In genomic region chr7:111159426-111159825, GRCh38 we compare ENCODE assay signal across 20 cellular contexts.
A peak's percentile ranks its signal among the peaks of the same experiment; 100 is the strongest.
DNase-seq lines count a peak whose midpoint lies in the region; ATAC-seq and TF ChIP-seq lines count a peak whose summit lies in the region.
"Had no signal": no experiment of that assay in that cellular context is flagged by ENCODE, and none has a peak within 500 bp of the region (broad histone marks: within the 10 kb centered on the region; RNA-seq: fewer than 3 reads in every experiment).

No MANE protein-coding gene starts in this region.

- H3K4me1 Mint-ChIP-seq in stimulated activated memory B cell treated with anti-CD40 and anti-IgM and Interleukin-4, amounts not matched to agents 10 μg/mL and 1 μg/mL and 100 μg/mL, for 72 hours, result no peaks in the 10 kb centered on the region
- peaks cover 7% of the 10 kb centered on the region for H3K4me1 Mint-ChIP-seq in CD4-positive, alpha-beta T cell (ENCODE audit: low read depth)

- H3K27ac ChIP-seq in coronary artery, result peak overlapping the region; percentile 7 to 36
- H3K27ac ChIP-seq in CD4-positive, alpha-beta T cell (ENCODE audit: low read depth, low read length), result no peak overlapping the region
- H3K27ac ChIP-seq: stomach, uterus had no signal

- H3K9me3 Mint-ChIP-seq in stimulated activated memory B cell treated with anti-CD40 and anti-IgM and Interleukin-4, amounts not matched to agents 10 μg/mL and 1 μg/mL and 100 μg/mL, for 72 hours, result peaks cover 2% of the 10 kb centered on the region
- H3K9me3 Mint-ChIP-seq in CD4-positive, alpha-beta T cell, result no peaks in the 10 kb centered on the region
- H3K9me3 Mint-ChIP-seq: effector memory CD8-positive, alpha-beta T cell had no signal

- H3K27me3 ChIP-seq in CD4-positive, alpha-beta T cell (ENCODE audit: control insufficient read depth, insufficient read depth, low read length), result no peaks in the 10 kb centered on the region
- H3K27me3 ChIP-seq: stomach, uterus had no signal

- H3K27me3 Mint-ChIP-seq in stimulated activated memory B cell treated with anti-CD40 and anti-IgM and Interleukin-4, amounts not matched to agents 10 μg/mL and 1 μg/mL and 100 μg/mL, for 72 hours, result no peaks in the 10 kb centered on the region
- no peaks in the 10 kb centered on the region for H3K27me3 Mint-ChIP-seq in CD4-positive, alpha-beta T cell
- H3K27me3 Mint-ChIP-seq: activated CD4-positive, alpha-beta T cell treated with anti-CD3 and anti-CD28 coated beads for 36 hours; effector memory CD8-positive, alpha-beta T cell; natural killer cell treated with Interleukin-12 subunit alpha and Interleukin-12 subunit beta and Interleukin-15 and Interleukin-18, amount 100 ng/mL, for 72 hours had no signal

- H3K9me3 ChIP-seq in CD4-positive, alpha-beta T cell (ENCODE audit: control insufficient read depth, low read length), result no peaks in the 10 kb centered on the region
- H3K9me3 ChIP-seq: stomach, uterus had no signal

- TF ChIP-seq CTCF in coronary artery (IDR thresholded peaks at IDR 0.05), result no peak
- no peak for TF ChIP-seq CTCF in CD4-positive, alpha-beta T cell (IDR thresholded peaks at IDR 0.05)

- no peak overlapping the region for H3K27ac Mint-ChIP-seq in stimulated activated memory B cell treated with anti-CD40 and anti-IgM and Interleukin-4, amounts not matched to agents 10 μg/mL and 1 μg/mL and 100 μg/mL, for 72 hours
- no peak overlapping the region for H3K27ac Mint-ChIP-seq in CD4-positive, alpha-beta T cell
- H3K27ac Mint-ChIP-seq: activated CD4-positive, alpha-beta T cell treated with anti-CD3 and anti-CD28 coated beads for 36 hours; effector memory CD8-positive, alpha-beta T cell; natural killer cell treated with Interleukin-12 subunit alpha and Interleukin-12 subunit beta and Interleukin-15 and Interleukin-18, amount 100 ng/mL, for 72 hours had no signal

- no peak overlapping the region for H3K4me3 ChIP-seq in coronary artery
- H3K4me3 ChIP-seq: lung, stomach, uterus had no signal

- H3K36me3 Mint-ChIP-seq in stimulated activated memory B cell treated with anti-CD40 and anti-IgM and Interleukin-4, amounts not matched to agents 10 μg/mL and 1 μg/mL and 100 μg/mL, for 72 hours, result peaks cover 6% of the 10 kb centered on the region
- H3K36me3 Mint-ChIP-seq in CD4-positive, alpha-beta T cell (ENCODE audit: low read depth), result no peaks in the 10 kb centered on the region
- H3K36me3 Mint-ChIP-seq: natural killer cell treated with Interleukin-12 subunit alpha and Interleukin-12 subunit beta and Interleukin-15 and Interleukin-18, amount 100 ng/mL, for 72 hours had no signal

- intact Hi-C loops in CD4-positive, alpha-beta T cell (cut with DNase I, micrococcal nuclease), result no loop called here

- CTCF ChIA-PET in CD4-positive, alpha-beta T cell (lab: Charles Lee), result no interaction called here

- no peak overlapping the region for H3K4me3 Mint-ChIP-seq in stimulated activated memory B cell treated with anti-CD40 and anti-IgM and Interleukin-4, amounts not matched to agents 10 μg/mL and 1 μg/mL and 100 μg/mL, for 72 hours
- H3K4me3 Mint-ChIP-seq in CD4-positive, alpha-beta T cell, result no peak overlapping the region
- H3K4me3 Mint-ChIP-seq: activated CD4-positive, alpha-beta T cell treated with anti-CD3 and anti-CD28 coated beads for 36 hours; effector memory CD8-positive, alpha-beta T cell; natural killer cell treated with Interleukin-12 subunit alpha and Interleukin-12 subunit beta and Interleukin-15 and Interleukin-18, amount 100 ng/mL, for 72 hours had no signal

- ATAC-seq in stimulated activated memory B cell treated with anti-CD40 and anti-IgM and Interleukin-4, amounts not matched to agents 10 μg/mL and 1 μg/mL and 100 μg/mL, for 72 hours, result no peak
- ATAC-seq in CD4-positive, alpha-beta T cell (ENCODE audit: poor library complexity), result no peak
- ATAC-seq: activated CD4-positive, alpha-beta T cell treated with anti-CD3 and anti-CD28 coated beads for 36 hours; effector memory CD8-positive, alpha-beta T cell; natural killer cell treated with Interleukin-12 subunit alpha and Interleukin-12 subunit beta and Interleukin-15 and Interleukin-18, amount 100 ng/mL, for 72 hours had no signal

- DNase-seq in AG20443 (ENCODE audit: low spot score) (peak; percentile 27), RPMI7951 (ENCODE audit: low read depth) (peak; percentile 2), coronary artery (ENCODE audit: low spot score) (no peak), kidney tubule cell (ENCODE audit: low spot score) (peak; percentile 32), epidermal melanocyte (ENCODE audit: insufficient read length, low spot score) (no peak), NCI-H748 (lab: John Stamatoyannopoulos, UW; ENCODE audit: unreplicated experiment) (no peak)
- DNase-seq in CD4-positive, alpha-beta T cell, result no peak
- DNase-seq: activated CD4-positive, alpha-beta T cell treated with anti-CD3 and anti-CD28 coated beads for 36 hours; activated CD8-positive, alpha-beta memory T cell treated with anti-CD3 and anti-CD28 coated beads, Interleukin-2, amount 50 U/mL, for 4 hours; activated naive CD4-positive, alpha-beta T cell; AML-193; effector memory CD8-positive, alpha-beta T cell; NCI-H1694; Right ventricle myocardium superior; stomach; T-helper 2 cell; uterus had no signal

- POLR2A ChIA-PET in CD4-positive, alpha-beta T cell (lab: Charles Lee), result no interaction called here

Comparison
In these comparisons a context has a peak if more than half of its experiments do, and no peak if none do; other contexts are left out.
1. DNase-seq: peak in AG20443 (single experiment), RPMI7951 (single experiment) and kidney tubule cell (single experiment); none in coronary artery (single experiment), CD4-positive, alpha-beta T cell (0 of 10), epidermal melanocyte (single experiment) and NCI-H748 (single experiment).